In genomic region chr20:33658510-33658909, GRCh38 we compare ENCODE assay signal across 16 cellular contexts. TPM values are rescaled to one million over a fixed set of nuclear protein-coding genes. Genes with fewer than 3 reads are reported as not detected.
DNase-seq lines count a peak whose midpoint lies in the region; ATAC-seq and TF ChIP-seq lines count a peak whose summit lies in the region.
"Had no signal": no experiment of that assay in that cellular context is flagged by ENCODE, and none has a peak within 500 bp of the region (broad histone marks: within the 10 kb centered on the region; RNA-seq: fewer than 3 reads in every experiment).

No MANE protein-coding gene starts in this region.

- H3K4me1 ChIP-seq in SK-N-SH (ENCODE audit: control insufficient read depth in 1 of 2, insufficient read depth in 2 of 2, low read depth in 1 of 2, low read length in 1 of 2): peaks cover 0 to 11% of the 10 kb centered on the region in 2 experiments; a peak in 1 of 4 replicates
- peaks cover 7% of the 10 kb centered on the region for H3K4me1 ChIP-seq in osteoblast (ENCODE audit: insufficient read depth, low read length)

- no peak overlapping the region for H3K4me2 ChIP-seq in SK-N-SH
- H3K4me2 ChIP-seq in osteoblast (ENCODE audit: insufficient read depth, low read length): no peak overlapping the region
- H3K4me2 ChIP-seq: BLaER1 treated with 17β-estradiol and CSF1 and Interleukin-3, amounts not matched to agents 10 nM and 100 nM had no signal

- peak; percentile 31 for DNase-seq in SK-N-SH
- peak; percentile 17 for DNase-seq in 8988T
- no peak for DNase-seq in RWPE1 (ENCODE audit: low spot score)
- DNase-seq in osteoblast (ENCODE audit: insufficient read length, low spot score, missing footprints): peak; percentile 68
- DNase-seq in left lobe of liver (ENCODE audit: low spot score): no peak
- no peak for DNase-seq in activated CD8-positive, alpha-beta memory T cell treated with anti-CD3 and anti-CD28 coated beads, Interleukin-2, amount 50 U/mL, for 48 hours
- DNase-seq: Calu3; CD4-positive, alpha-beta T cell; DMS79 treated with DMSO at 0.1 percent for 48 hours; EL; GM23248 had no signal

- CTCF ChIA-PET in SK-N-SH (lab: Yijun Ruan, JAX) (interaction anchor here (1.0 to 1.3 kb wide), 2 partner anchors 10 to 201 kb away, joined by 3 read pairs; no protein-coding TSS in a partner anchor), RWPE1 (lab: Yijun Ruan, JAX) (interaction anchor here (0.6 to 0.7 kb wide), 2 partner anchors 125 to 480 kb away, joined by 3 to 5 read pairs; no protein-coding TSS in a partner anchor)

- H3K27ac ChIP-seq in SK-N-SH (ENCODE audit: low read depth in 2 of 2, low read length in 1 of 2): no peak overlapping the region
- H3K27ac ChIP-seq in RWPE1: 0 out of 2 replicates have a peak overlapping the region, but pooled peaks have one; percentile 1
- no peak overlapping the region for H3K27ac ChIP-seq in osteoblast (ENCODE audit: low read depth, low read length)
- H3K27ac ChIP-seq: 22Rv1; BLaER1 treated with 17β-estradiol and CSF1 and Interleukin-3, amounts not matched to agents 10 nM and 100 nM; GM23248; HL-60 had no signal

- POLR2A ChIA-PET in SK-N-SH (lab: Yijun Ruan, JAX) (no interaction called here), RWPE1 (lab: Yijun Ruan, JAX; ENCODE audit: low non-redundant PET) (no interaction called here)

- no peaks in the 10 kb centered on the region for H3K9me2 ChIP-seq in SK-N-SH

- no peaks in the 10 kb centered on the region for H3F3A ChIP-seq in SK-N-SH (replicated peaks; ENCODE audit: insufficient read depth)

- ATAC-seq in SK-N-SH treated with all-trans-retinoic acid at 6 μM for 48 hours (no peak), left lobe of liver (no peak), GM18502 (IDR thresholded peaks at IDR 0.05; ENCODE audit: poor library complexity, unreplicated experiment) (no peak)

- H3K27me3 ChIP-seq in SK-N-SH (ENCODE audit: insufficient read depth) (no peaks in the 10 kb centered on the region), osteoblast (ENCODE audit: insufficient read depth, low read length) (no peaks in the 10 kb centered on the region)
- H3K27me3 ChIP-seq: BLaER1 treated with 17β-estradiol and CSF1 and Interleukin-3, amounts not matched to agents 10 nM and 100 nM had no signal

- no peak for TF ChIP-seq RAD21 in SK-N-SH (IDR thresholded peaks at IDR 0.05; ENCODE audit: low read length)

- TF ChIP-seq CTCF in SK-N-SH (IDR thresholded peaks at IDR 0.05) (no peak), RWPE1 (conservative IDR thresholded peaks at IDR 0.05; ENCODE audit: low read depth) (no peak), osteoblast (IDR thresholded peaks at IDR 0.05; ENCODE audit: extremely low read depth, low read depth, low read length) (no peak)

- H3K9me3 ChIP-seq in SK-N-SH: no peaks in the 10 kb centered on the region
- no peaks in the 10 kb centered on the region for H3K9me3 ChIP-seq in osteoblast (ENCODE audit: low read depth, low read length)
- H3K9me3 ChIP-seq: BLaER1 treated with 17β-estradiol and CSF1 and Interleukin-3, amounts not matched to agents 10 nM and 100 nM had no signal

- H3K9ac ChIP-seq in SK-N-SH: no peak overlapping the region
- H3K9ac ChIP-seq: BLaER1 treated with 17β-estradiol and CSF1 and Interleukin-3, amounts not matched to agents 10 nM and 100 nM; GM23248 had no signal

- peaks cover 0 to 7% of the 10 kb centered on the region in 2 experiments for H3K36me3 ChIP-seq in SK-N-SH (replicated peaks in 1 of 2; ENCODE audit: control insufficient read depth in 1 of 2, insufficient read depth in 2 of 2, low read length in 1 of 2)
- H3K36me3 ChIP-seq in osteoblast (ENCODE audit: insufficient read depth, low read length): peaks cover 5% of the 10 kb centered on the region

- WGBS in SK-N-SH (ENCODE audit: low lambda C conversion rate): 94% methylated on average over 3 of the region's 8 CpGs

- H2AFZ ChIP-seq in SK-N-SH (ENCODE audit: low read depth): no peak overlapping the region
- H2AFZ ChIP-seq in osteoblast (ENCODE audit: low read length): no peak overlapping the region
- H2AFZ ChIP-seq: GM23248 had no signal

- no peak overlapping the region for H3K4me3 ChIP-seq in SK-N-SH (ENCODE audit: low read depth in 2 of 2, low read length in 1 of 2)
- H3K4me3 ChIP-seq in osteoblast (ENCODE audit: insufficient read depth, low read length): no peak overlapping the region
- H3K4me3 ChIP-seq: BLaER1 treated with 17β-estradiol and CSF1 and Interleukin-3, amounts not matched to agents 10 nM and 100 nM; GM23248 had no signal

- no peak for TF ChIP-seq EP300 in SK-N-SH (IDR thresholded peaks at IDR 0.05; ENCODE audit: borderline replicate concordance in 1 of 2, low read depth in 1 of 2, low read length in 1 of 2)

- no peaks in the 10 kb centered on the region for H4K20me1 ChIP-seq in SK-N-SH (ENCODE audit: insufficient read depth)
- H4K20me1 ChIP-seq in osteoblast (ENCODE audit: insufficient read depth, low read length): no peaks in the 10 kb centered on the region

- H3K79me2 ChIP-seq in SK-N-SH (ENCODE audit: insufficient read depth) (no peaks in the 10 kb centered on the region), osteoblast (ENCODE audit: insufficient read depth, low read length) (no peaks in the 10 kb centered on the region)

TF ChIP-seq in SK-N-SH, 30 proteins besides CTCF, POLR2A, EP300 and RAD21:
- no peak for TF ChIP-seq RCOR1 (IDR thresholded peaks at IDR 0.05; ENCODE audit: low read length)
- TF ChIP-seq SIN3A (IDR thresholded peaks at IDR 0.05; ENCODE audit: borderline replicate concordance, low read depth, low read length): no peak
- no peak for TF ChIP-seq IRF3 (IDR thresholded peaks at IDR 0.05; ENCODE audit: low read depth, low read length)
- TF ChIP-seq RXRA (IDR thresholded peaks at IDR 0.05; ENCODE audit: borderline replicate concordance, low read depth): no peak
- TF ChIP-seq POLR2AphosphoS5 (IDR thresholded peaks at IDR 0.05; ENCODE audit: low read depth, low read length): no peak
- no peak for TF ChIP-seq NFIC (IDR thresholded peaks at IDR 0.05; ENCODE audit: borderline replicate concordance)
- no peak for TF ChIP-seq TAF1 (IDR thresholded peaks at IDR 0.05; ENCODE audit: borderline replicate concordance, low read depth, low read length)
- no peak for TF ChIP-seq CHD2 (IDR thresholded peaks at IDR 0.05; ENCODE audit: low read length, partially characterized antibody)

TF ChIP-seq in SK-N-SH treated with all-trans-retinoic acid at 6 μM for 48 hours, 23 proteins besides CTCF, POLR2A, EP300 and RAD21 (continues in another document):
- TF ChIP-seq SNAI2 (CRISPR knock-in tag; IDR thresholded peaks at IDR 0.05) (no peak), POU6F1 (CRISPR knock-in tag; IDR thresholded peaks at IDR 0.05; ENCODE audit: borderline replicate concordance, low read depth) (no peak), RARB (CRISPR knock-in tag; IDR thresholded peaks at IDR 0.05) (no peak), TSHZ2 (CRISPR knock-in tag; IDR thresholded peaks at IDR 0.05) (no peak)

RNA-seq across cellular contexts. Expression of gene C20orf144, which starts 3.6 kb away (rescaled TPM):
- 0.12 and 0.13 TPM in 2 replicates for polyA plus RNA-seq in SK-N-SH (2012; rRNA removed)
- polyA plus RNA-seq in SK-N-SH (2012; cell fraction: cytosol; rRNA removed): 0.10 and 0.18 TPM in 2 replicates
- polyA plus RNA-seq in SK-N-SH (2012; cell fraction: nucleus; rRNA removed): 0.08 and 0.15 TPM in 2 replicates
- total RNA-seq in osteoblast: under 0.01 TPM in 2 replicates
- total RNA-seq in left lobe of liver: not detected
- total RNA-seq: GM23248 had no signal

RNA-seq across cellular contexts. Expression of gene ACTL10, which starts 8.2 kb away (rescaled TPM):
- 0.19 and 0.25 TPM in 2 replicates for polyA plus RNA-seq in SK-N-SH (2012; rRNA removed)
- polyA plus RNA-seq in SK-N-SH (2012; cell fraction: cytosol; rRNA removed): 0.09 and 0.20 TPM in 2 replicates
- 0.32 and 0.33 TPM in 2 replicates for polyA plus RNA-seq in SK-N-SH (2012; cell fraction: nucleus; rRNA removed)
- total RNA-seq in osteoblast (1.8 and 2.2 TPM in 2 replicates), left lobe of liver (0.20 TPM)

RNA-seq across cellular contexts. Expression of gene NECAB3, which starts 15.7 kb away (rescaled TPM):
- polyA plus RNA-seq in SK-N-SH (2012; rRNA removed): 20.1 and 25.1 TPM in 2 replicates
- 5.8 and 10.6 TPM in 2 replicates for polyA plus RNA-seq in SK-N-SH (2012; cell fraction: cytosol; rRNA removed)
- 112 and 142 TPM in 2 replicates for polyA plus RNA-seq in SK-N-SH (2012; cell fraction: nucleus; rRNA removed)
- total RNA-seq in osteoblast (14.7 and 27.1 TPM in 2 replicates), left lobe of liver (19.9 TPM)

RNA-seq across cellular contexts. Expression of gene E2F1, which starts 27.7 kb away (rescaled TPM):
- polyA plus RNA-seq in SK-N-SH (2012; rRNA removed): 12.4 and 15.0 TPM in 2 replicates
- 7.9 and 11.4 TPM in 2 replicates for polyA plus RNA-seq in SK-N-SH (2012; cell fraction: cytosol; rRNA removed)
- 32.7 and 45.1 TPM in 2 replicates for polyA plus RNA-seq in SK-N-SH (2012; cell fraction: nucleus; rRNA removed)
- total RNA-seq in osteoblast (1.4 and 2.4 TPM in 2 replicates), left lobe of liver (0.60 TPM)

Comparison
In these comparisons a context has a peak if more than half of its experiments do, and no peak if none do; other contexts are left out.
1. DNase-seq: peak in SK-N-SH (single experiment), 8988T (single experiment) and osteoblast (single experiment); none in RWPE1 (single experiment), left lobe of liver (single experiment) and activated CD8-positive, alpha-beta memory T cell treated with anti-CD3 and anti-CD28 coated beads, Interleukin-2, amount 50 U/mL, for 48 hours (single experiment).